1 cellular context compared by ENCODE assay signal in genomic region chr2:64035067-64035942, GRCh38.
TF ChIP-seq lines count a peak whose summit lies in the region.

No MANE protein-coding gene starts in this region.

TF ChIP-seq in IMR-90, 13 proteins besides CTCF, POLR2A, EP300 and RAD21 (continued from another document):
- no peak for TF ChIP-seq MAZ (IDR thresholded peaks at IDR 0.05; ENCODE audit: borderline replicate concordance, low read depth, low read length)
